ENCODE assay signal across 1 cellular context in the genomic region with DNA sequence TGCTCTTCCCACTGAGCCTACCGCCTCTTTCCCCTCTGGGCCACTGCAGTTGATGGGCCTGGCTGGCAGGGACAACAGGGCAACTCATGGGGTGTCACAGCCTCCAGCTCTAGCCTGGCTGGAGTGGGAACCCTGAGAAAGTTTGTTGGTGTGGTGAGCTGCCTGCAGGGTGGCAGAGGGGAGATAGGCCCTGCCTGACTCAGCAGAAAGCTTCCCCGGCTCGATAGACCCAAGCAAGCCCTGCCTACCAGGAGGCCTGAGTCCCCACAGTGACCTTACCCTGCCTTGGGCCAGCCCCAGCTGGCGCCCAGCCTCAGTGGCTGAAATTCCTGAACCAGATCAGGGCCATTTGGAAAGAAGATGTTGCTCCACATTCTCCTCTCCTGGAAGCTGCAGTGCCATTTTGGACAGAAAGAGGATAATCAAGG.
TF ChIP-seq lines count a peak whose summit lies in the region.

No MANE protein-coding gene starts in this region.

TF ChIP-seq in GM23338, 12 proteins besides CTCF, POLR2A, EP300 and RAD21 (continued from another document):
- TF ChIP-seq, protein P1, sequence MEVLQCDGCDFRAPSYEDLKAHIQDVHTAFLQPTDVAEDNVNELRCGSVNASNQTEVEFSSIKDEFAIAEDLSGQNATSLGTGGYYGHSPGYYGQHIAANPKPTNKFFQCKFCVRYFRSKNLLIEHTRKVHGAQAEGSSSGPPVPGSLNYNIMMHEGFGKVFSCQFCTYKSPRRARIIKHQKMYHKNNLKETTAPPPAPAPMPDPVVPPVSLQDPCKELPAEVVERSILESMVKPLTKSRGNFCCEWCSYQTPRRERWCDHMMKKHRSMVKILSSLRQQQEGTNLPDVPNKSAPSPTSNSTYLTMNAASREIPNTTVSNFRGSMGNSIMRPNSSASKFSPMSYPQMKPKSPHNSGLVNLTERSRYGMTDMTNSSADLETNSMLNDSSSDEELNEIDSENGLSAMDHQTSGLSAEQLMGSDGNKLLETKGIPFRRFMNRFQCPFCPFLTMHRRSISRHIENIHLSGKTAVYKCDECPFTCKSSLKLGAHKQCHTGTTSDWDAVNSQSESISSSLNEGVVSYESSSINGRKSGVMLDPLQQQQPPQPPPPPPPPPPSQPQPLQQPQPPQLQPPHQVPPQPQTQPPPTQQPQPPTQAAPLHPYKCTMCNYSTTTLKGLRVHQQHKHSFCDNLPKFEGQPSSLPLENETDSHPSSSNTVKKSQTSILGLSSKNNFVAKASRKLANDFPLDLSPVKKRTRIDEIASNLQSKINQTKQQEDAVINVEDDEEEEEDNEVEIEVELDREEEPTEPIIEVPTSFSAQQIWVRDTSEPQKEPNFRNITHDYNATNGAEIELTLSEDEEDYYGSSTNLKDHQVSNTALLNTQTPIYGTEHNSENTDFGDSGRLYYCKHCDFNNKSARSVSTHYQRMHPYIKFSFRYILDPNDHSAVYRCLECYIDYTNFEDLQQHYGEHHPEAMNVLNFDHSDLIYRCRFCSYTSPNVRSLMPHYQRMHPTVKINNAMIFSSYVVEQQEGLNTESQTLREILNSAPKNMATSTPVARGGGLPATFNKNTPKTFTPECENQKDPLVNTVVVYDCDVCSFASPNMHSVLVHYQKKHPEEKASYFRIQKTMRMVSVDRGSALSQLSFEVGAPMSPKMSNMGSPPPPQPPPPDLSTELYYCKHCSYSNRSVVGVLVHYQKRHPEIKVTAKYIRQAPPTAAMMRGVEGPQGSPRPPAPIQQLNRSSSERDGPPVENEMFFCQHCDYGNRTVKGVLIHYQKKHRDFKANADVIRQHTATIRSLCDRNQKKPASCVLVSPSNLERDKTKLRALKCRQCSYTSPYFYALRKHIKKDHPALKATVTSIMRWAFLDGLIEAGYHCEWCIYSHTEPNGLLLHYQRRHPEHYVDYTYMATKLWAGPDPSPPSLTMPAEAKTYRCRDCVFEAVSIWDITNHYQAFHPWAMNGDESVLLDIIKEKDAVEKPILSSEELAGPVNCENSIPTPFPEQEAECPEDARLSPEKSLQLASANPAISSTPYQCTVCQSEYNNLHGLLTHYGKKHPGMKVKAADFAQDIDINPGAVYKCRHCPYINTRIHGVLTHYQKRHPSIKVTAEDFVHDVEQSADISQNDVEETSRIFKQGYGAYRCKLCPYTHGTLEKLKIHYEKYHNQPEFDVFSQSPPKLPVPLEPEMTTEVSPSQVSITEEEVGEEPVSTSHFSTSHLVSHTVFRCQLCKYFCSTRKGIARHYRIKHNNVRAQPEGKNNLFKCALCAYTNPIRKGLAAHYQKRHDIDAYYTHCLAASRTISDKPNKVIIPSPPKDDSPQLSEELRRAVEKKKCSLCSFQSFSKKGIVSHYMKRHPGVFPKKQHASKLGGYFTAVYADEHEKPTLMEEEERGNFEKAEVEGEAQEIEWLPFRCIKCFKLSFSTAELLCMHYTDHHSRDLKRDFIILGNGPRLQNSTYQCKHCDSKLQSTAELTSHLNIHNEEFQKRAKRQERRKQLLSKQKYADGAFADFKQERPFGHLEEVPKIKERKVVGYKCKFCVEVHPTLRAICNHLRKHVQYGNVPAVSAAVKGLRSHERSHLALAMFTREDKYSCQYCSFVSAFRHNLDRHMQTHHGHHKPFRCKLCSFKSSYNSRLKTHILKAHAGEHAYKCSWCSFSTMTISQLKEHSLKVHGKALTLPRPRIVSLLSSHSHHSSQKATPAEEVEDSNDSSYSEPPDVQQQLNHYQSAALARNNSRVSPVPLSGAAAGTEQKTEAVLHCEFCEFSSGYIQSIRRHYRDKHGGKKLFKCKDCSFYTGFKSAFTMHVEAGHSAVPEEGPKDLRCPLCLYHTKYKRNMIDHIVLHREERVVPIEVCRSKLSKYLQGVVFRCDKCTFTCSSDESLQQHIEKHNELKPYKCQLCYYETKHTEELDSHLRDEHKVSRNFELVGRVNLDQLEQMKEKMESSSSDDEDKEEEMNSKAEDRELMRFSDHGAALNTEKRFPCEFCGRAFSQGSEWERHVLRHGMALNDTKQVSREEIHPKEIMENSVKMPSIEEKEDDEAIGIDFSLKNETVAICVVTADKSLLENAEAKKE (CRISPR knock-in tag; IDR thresholded peaks at IDR 0.05): no peak
- no peak for TF ChIP-seq ZNF114 (CRISPR knock-in tag; IDR thresholded peaks at IDR 0.05)
- TF ChIP-seq EZH2phosphoT487 (IDR thresholded peaks at IDR 0.05; ENCODE audit: unreplicated experiment): no peak
- TF ChIP-seq, protein P2, sequence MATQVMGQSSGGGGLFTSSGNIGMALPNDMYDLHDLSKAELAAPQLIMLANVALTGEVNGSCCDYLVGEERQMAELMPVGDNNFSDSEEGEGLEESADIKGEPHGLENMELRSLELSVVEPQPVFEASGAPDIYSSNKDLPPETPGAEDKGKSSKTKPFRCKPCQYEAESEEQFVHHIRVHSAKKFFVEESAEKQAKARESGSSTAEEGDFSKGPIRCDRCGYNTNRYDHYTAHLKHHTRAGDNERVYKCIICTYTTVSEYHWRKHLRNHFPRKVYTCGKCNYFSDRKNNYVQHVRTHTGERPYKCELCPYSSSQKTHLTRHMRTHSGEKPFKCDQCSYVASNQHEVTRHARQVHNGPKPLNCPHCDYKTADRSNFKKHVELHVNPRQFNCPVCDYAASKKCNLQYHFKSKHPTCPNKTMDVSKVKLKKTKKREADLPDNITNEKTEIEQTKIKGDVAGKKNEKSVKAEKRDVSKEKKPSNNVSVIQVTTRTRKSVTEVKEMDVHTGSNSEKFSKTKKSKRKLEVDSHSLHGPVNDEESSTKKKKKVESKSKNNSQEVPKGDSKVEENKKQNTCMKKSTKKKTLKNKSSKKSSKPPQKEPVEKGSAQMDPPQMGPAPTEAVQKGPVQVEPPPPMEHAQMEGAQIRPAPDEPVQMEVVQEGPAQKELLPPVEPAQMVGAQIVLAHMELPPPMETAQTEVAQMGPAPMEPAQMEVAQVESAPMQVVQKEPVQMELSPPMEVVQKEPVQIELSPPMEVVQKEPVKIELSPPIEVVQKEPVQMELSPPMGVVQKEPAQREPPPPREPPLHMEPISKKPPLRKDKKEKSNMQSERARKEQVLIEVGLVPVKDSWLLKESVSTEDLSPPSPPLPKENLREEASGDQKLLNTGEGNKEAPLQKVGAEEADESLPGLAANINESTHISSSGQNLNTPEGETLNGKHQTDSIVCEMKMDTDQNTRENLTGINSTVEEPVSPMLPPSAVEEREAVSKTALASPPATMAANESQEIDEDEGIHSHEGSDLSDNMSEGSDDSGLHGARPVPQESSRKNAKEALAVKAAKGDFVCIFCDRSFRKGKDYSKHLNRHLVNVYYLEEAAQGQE (IDR thresholded peaks at IDR 0.05; ENCODE audit: unreplicated experiment): no peak
- TF ChIP-seq ZNF331 (CRISPR knock-in tag; IDR thresholded peaks at IDR 0.05; ENCODE audit: low read depth): no peak
